1 cellular context compared by ENCODE assay signal in the genomic region with DNA sequence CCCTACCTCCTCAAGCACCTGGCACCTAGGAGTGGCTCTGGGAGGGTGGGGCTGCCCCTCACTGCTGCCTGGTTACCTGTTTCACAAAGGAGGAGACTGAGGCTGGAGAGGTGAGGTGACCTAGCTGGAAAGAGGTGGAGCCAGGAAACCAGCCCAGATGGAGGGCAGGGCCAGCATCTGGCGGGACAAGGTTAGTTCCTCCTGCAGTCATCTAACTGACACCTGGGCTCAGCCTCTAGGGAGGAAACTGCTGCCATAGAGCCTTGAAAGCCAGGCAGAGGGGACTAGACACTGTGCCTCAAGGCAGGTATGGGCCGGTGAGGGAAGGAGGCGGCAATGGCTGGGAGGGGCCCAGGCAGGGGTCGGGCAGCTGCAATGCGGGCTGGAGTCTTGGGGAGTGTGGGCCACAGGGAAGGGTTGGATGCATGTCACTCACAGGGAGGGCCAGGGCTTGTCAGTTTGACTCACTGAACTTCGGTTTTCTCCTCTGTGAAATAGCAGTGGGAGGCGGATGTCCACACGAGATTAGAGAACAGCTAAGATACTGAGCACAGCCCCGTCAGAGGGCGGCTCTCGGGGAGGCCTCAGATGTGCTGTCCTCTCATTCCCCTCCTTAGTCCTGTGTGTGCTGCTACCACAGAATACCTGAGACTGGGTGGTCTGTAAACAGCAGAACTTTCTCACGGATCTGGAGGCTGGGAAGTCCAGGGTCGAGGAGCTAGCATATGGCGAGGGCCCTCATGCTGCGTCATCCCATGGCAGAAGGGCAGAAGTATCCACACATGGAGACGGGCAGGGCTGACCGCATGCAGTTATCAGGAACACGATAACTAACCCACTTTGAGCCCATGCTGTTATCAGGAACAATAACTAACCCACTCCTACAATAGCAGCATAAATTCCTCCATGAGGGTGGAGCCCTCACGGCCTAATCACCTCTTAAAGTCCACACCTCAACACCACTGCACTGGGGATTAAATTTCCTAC.
TF ChIP-seq lines count a peak whose summit lies in the region.

No MANE protein-coding gene starts in this region.

TF ChIP-seq in K562, 482 proteins besides CTCF, POLR2A, EP300 and RAD21 (continued from another document and continues in another):
- TF ChIP-seq, protein P1, sequence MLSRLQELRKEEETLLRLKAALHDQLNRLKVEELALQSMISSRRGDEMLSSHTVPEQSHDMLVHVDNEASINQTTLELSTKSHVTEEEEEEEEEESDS (CRISPR knock-in tag; IDR thresholded peaks at IDR 0.05) = no peak
- TF ChIP-seq LCOR (CRISPR knock-in tag; IDR thresholded peaks at IDR 0.05) (no peak), ELF2 (CRISPR knock-in tag; IDR thresholded peaks at IDR 0.05) (no peak), ARID3B (CRISPR knock-in tag; IDR thresholded peaks at IDR 0.05; ENCODE audit: borderline replicate concordance) (no peak), SMAD4 (CRISPR knock-in tag; conservative IDR thresholded peaks at IDR 0.05) (0 out of 2 replicates have a peak, but pooled peaks have one; percentile 51), PRDM10 (IDR thresholded peaks at IDR 0.05; ENCODE audit: partially characterized antibody) (peak; percentile 35), CREB5 (CRISPR knock-in tag; IDR thresholded peaks at IDR 0.05) (no peak), STAT5A (IDR thresholded peaks at IDR 0.05; ENCODE audit: borderline replicate concordance, low read length) (0 out of 2 replicates have a peak, but pooled peaks have one; percentile 35), KLF6 (CRISPR knock-in tag; IDR thresholded peaks at IDR 0.05; ENCODE audit: borderline replicate concordance) (no peak), ATF1 (CRISPR knock-in tag; IDR thresholded peaks at IDR 0.05) (no peak), ATF1 (tag; IDR thresholded peaks at IDR 0.05) (peak; percentile 83), ARID4B (CRISPR knock-in tag; IDR thresholded peaks at IDR 0.05) (no peak), TBL1XR1 (IDR thresholded peaks at IDR 0.05; ENCODE audit: low read length in 2 of 2) (0 out of 4 replicates have a peak, but pooled peaks of 1 of the 2 experiments have one; percentile 36), POLR2AphosphoS5 (IDR thresholded peaks at IDR 0.05; ENCODE audit: control insufficient read depth, insufficient read depth, low read depth, low read length) (no peak), TCF7 (IDR thresholded peaks at IDR 0.05; ENCODE audit: borderline replicate concordance) (peak; percentile 34; the same call in 1 of the 2 replicates), TAL1 (IDR thresholded peaks at IDR 0.05) (peak; percentile 61), EHMT2 (IDR thresholded peaks at IDR 0.05) (no peak), ZC3H4 (CRISPR knock-in tag; IDR thresholded peaks at IDR 0.05; ENCODE audit: borderline replicate concordance) (no peak), ZNF316 (IDR thresholded peaks at IDR 0.05) (0 out of 2 replicates have a peak, but pooled peaks have one; percentile 28), HNRNPUL1 (IDR thresholded peaks at IDR 0.05; ENCODE audit: low read length) (no peak), MAFG (tag; conservative IDR thresholded peaks at IDR 0.05) (peak; percentile 47), ZEB2 (IDR thresholded peaks at IDR 0.05) (peak; percentile 58; the same call in 1 of the 2 replicates), RAD51 (IDR thresholded peaks at IDR 0.05; ENCODE audit: borderline replicate concordance, low read depth) (no peak), KAT7 (CRISPR knock-in tag; IDR thresholded peaks at IDR 0.05; ENCODE audit: borderline replicate concordance) (0 out of 2 replicates have a peak, but pooled peaks have one; percentile 64), RCOR1 (IDR thresholded peaks at IDR 0.05; ENCODE audit: borderline replicate concordance in 1 of 2, low read depth in 2 of 2, low read length in 2 of 2) (peak in 1 of 2 experiments; percentile 16; a peak in 1 of 4 replicates), MTA2 (IDR thresholded peaks at IDR 0.05; ENCODE audit: low read depth) (peak; percentile 23; the same call in 1 of the 2 replicates), ZNF507 (tag; conservative IDR thresholded peaks at IDR 0.05) (no peak)
- TF ChIP-seq, protein P2, sequence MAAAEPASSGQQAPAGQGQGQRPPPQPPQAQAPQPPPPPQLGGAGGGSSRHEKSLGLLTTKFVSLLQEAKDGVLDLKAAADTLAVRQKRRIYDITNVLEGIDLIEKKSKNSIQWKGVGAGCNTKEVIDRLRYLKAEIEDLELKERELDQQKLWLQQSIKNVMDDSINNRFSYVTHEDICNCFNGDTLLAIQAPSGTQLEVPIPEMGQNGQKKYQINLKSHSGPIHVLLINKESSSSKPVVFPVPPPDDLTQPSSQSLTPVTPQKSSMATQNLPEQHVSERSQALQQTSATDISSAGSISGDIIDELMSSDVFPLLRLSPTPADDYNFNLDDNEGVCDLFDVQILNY (CRISPR knock-in tag; IDR thresholded peaks at IDR 0.05) = no peak
- TF ChIP-seq, protein P3, sequence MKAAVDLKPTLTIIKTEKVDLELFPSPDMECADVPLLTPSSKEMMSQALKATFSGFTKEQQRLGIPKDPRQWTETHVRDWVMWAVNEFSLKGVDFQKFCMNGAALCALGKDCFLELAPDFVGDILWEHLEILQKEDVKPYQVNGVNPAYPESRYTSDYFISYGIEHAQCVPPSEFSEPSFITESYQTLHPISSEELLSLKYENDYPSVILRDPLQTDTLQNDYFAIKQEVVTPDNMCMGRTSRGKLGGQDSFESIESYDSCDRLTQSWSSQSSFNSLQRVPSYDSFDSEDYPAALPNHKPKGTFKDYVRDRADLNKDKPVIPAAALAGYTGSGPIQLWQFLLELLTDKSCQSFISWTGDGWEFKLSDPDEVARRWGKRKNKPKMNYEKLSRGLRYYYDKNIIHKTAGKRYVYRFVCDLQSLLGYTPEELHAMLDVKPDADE (conservative IDR thresholded peaks at IDR 0.05; ENCODE audit: control insufficient read depth, low read depth, low read length) = 0 out of 2 replicates have a peak, but pooled peaks have one; percentile 34
- TF ChIP-seq, protein P4, sequence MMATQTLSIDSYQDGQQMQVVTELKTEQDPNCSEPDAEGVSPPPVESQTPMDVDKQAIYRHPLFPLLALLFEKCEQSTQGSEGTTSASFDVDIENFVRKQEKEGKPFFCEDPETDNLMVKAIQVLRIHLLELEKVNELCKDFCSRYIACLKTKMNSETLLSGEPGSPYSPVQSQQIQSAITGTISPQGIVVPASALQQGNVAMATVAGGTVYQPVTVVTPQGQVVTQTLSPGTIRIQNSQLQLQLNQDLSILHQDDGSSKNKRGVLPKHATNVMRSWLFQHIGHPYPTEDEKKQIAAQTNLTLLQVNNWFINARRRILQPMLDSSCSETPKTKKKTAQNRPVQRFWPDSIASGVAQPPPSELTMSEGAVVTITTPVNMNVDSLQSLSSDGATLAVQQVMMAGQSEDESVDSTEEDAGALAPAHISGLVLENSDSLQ (IDR thresholded peaks at IDR 0.05) = peak; percentile 98
- TF ChIP-seq, protein P5, sequence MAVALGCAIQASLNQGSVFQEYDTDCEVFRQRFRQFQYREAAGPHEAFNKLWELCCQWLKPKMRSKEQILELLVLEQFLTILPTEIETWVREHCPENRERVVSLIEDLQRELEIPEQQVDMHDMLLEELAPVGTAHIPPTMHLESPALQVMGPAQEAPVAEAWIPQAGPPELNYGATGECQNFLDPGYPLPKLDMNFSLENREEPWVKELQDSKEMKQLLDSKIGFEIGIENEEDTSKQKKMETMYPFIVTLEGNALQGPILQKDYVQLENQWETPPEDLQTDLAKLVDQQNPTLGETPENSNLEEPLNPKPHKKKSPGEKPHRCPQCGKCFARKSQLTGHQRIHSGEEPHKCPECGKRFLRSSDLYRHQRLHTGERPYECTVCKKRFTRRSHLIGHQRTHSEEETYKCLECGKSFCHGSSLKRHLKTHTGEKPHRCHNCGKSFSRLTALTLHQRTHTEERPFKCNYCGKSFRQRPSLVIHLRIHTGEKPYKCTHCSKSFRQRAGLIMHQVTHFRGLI (CRISPR knock-in tag; IDR thresholded peaks at IDR 0.05) = no peak
- TF ChIP-seq, protein P6, sequence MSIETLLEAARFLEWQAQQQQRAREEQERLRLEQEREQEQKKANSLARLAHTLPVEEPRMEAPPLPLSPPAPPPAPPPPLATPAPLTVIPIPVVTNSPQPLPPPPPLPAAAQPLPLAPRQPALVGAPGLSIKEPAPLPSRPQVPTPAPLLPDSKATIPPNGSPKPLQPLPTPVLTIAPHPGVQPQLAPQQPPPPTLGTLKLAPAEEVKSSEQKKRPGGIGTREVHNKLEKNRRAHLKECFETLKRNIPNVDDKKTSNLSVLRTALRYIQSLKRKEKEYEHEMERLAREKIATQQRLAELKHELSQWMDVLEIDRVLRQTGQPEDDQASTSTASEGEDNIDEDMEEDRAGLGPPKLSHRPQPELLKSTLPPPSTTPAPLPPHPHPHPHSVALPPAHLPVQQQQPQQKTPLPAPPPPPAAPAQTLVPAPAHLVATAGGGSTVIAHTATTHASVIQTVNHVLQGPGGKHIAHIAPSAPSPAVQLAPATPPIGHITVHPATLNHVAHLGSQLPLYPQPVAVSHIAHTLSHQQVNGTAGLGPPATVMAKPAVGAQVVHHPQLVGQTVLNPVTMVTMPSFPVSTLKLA (conservative IDR thresholded peaks at IDR 0.05) = peak; percentile 56 to 61; a peak in 3 of 4 replicates
